14 cellular contexts compared by ENCODE assay signal in the genomic region with DNA sequence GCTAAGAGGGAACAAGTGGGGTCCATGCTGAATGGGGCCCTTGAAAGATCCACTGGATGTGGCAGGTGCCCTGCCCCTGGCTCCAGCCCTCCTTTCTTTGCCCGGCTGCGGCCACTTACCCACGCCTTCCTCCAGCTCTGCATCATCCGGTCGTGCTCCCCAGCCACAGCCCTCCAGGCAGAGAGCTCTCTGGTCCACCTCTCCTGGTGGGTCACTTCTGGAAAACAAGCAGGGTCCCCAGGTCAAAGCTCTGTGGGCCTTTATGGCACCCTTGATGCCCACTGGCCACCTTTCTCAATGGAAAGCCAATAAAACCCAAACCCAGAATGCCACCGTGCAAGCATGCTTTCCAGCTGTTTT.
"Had no signal": no experiment of that assay in that cellular context is flagged by ENCODE, and none has a peak within 500 bp of the region (broad histone marks: within the 10 kb centered on the region; RNA-seq: fewer than 3 reads in every experiment).

No MANE protein-coding gene starts in this region.

- H3K27ac Mint-ChIP-seq: activated CD4-positive, alpha-beta T cell treated with anti-CD3 and anti-CD28 coated beads for 36 hours; endodermal cell; T-helper 1 cell treated with Interleukin-12 subunit alpha and Interleukin-12 subunit beta and Interleukin-4 antibody, amounts not matched to agents 30 μg/mL and 1 μg/mL, for 36 hours had no signal

- DNase-seq: activated CD4-positive, alpha-beta T cell treated with anti-CD3 and anti-CD28 coated beads for 36 hours; activated naive CD4-positive, alpha-beta T cell treated with Interleukin-2 at 50 U/mL for 16 hours; endodermal cell; heart right ventricle; midbrain; stimulated activated CD4-positive, alpha-beta T cell treated with anti-CD3 and anti-CD28 coated beads, Interleukin-12 subunit alpha, Interleukin-12 subunit beta, amount 100 ng/mL, for 4 hours; stimulated activated CD4-positive, alpha-beta T cell treated with anti-CD3 and anti-CD28 coated beads, Interleukin-2, amount 100 ng/mL, for 24 hours had no signal

- H3K4me3 Mint-ChIP-seq: activated CD4-positive, alpha-beta T cell treated with anti-CD3 and anti-CD28 coated beads for 36 hours; endodermal cell; neural crest cell; T-helper 1 cell treated with Interleukin-12 subunit alpha and Interleukin-12 subunit beta and Interleukin-4 antibody, amounts not matched to agents 30 μg/mL and 1 μg/mL, for 36 hours had no signal

- H3K9me3 Mint-ChIP-seq: endodermal cell; neural crest cell; T-helper 1 cell treated with Interleukin-12 subunit alpha and Interleukin-12 subunit beta and Interleukin-4 antibody, amounts not matched to agents 30 μg/mL and 1 μg/mL, for 36 hours had no signal

- H3K4me1 ChIP-seq: tibial nerve had no signal

- H3K9me3 ChIP-seq: gastroesophageal sphincter, heart right ventricle, sigmoid colon, tibial nerve, vagina had no signal

- H3K4me1 Mint-ChIP-seq: activated CD4-positive, alpha-beta T cell treated with anti-CD3 and anti-CD28 coated beads for 36 hours; neural crest cell had no signal

- ATAC-seq: activated CD4-positive, alpha-beta T cell treated with anti-CD3 and anti-CD28 coated beads for 36 hours; gastroesophageal sphincter; heart right ventricle had no signal

- H3K27me3 ChIP-seq: gastroesophageal sphincter, heart right ventricle, sigmoid colon, tibial nerve, vagina had no signal

- H3K4me3 ChIP-seq: gastroesophageal sphincter, heart right ventricle, lung, sigmoid colon, tibial nerve, vagina had no signal

- H3K27ac ChIP-seq: gastroesophageal sphincter, heart right ventricle, sigmoid colon, tibial nerve, vagina had no signal

- H3K27me3 Mint-ChIP-seq: activated CD4-positive, alpha-beta T cell treated with anti-CD3 and anti-CD28 coated beads for 36 hours had no signal
